ENCODE assay signal across 1 cellular context in genomic region chr15:50798684-50799083, GRCh38.
TF ChIP-seq lines count a peak whose summit lies in the region.

No MANE protein-coding gene starts in this region.

TF ChIP-seq in WTC11, 78 proteins besides CTCF, POLR2A, EP300 and RAD21 (continued from another document):
- TF ChIP-seq ZNF532 (CRISPR knock-in tag; IDR thresholded peaks at IDR 0.05; ENCODE audit: borderline replicate concordance): no peak
- TF ChIP-seq PRRX2 (CRISPR knock-in tag; IDR thresholded peaks at IDR 0.05): no peak
- no peak for TF ChIP-seq MYBL2 (CRISPR knock-in tag; IDR thresholded peaks at IDR 0.05)
- no peak for TF ChIP-seq SOX15 (CRISPR knock-in tag; IDR thresholded peaks at IDR 0.05)
TF ChIP-seq in WTC11: peak in this region for 0.
